ENCODE assay signal across 9 cellular contexts in genomic region chr10:76086571-76087260, GRCh38.
DNase-seq lines count a peak whose midpoint lies in the region; ATAC-seq lines count a peak whose summit lies in the region.
"Had no signal": no experiment of that assay in that cellular context is flagged by ENCODE, and none has a peak within 500 bp of the region (broad histone marks: within the 10 kb centered on the region; RNA-seq: fewer than 3 reads in every experiment).

No MANE protein-coding gene starts in this region.

- ATAC-seq in HG03432 (IDR thresholded peaks at IDR 0.05; ENCODE audit: unreplicated experiment) (peak; percentile 80), GM19467 (IDR thresholded peaks at IDR 0.05; ENCODE audit: unreplicated experiment) (no peak), HG03521 (IDR thresholded peaks at IDR 0.05; ENCODE audit: unreplicated experiment) (no peak)

- peak overlapping the region; percentile 4 for H3K4me3 ChIP-seq in skeletal muscle satellite cell (ENCODE audit: low read length)
- H3K4me3 ChIP-seq: BLaER1 had no signal

- no peaks in the 10 kb centered on the region for H3K9me3 ChIP-seq in skeletal muscle satellite cell (replicated peaks; ENCODE audit: low read length)
- H3K9me3 ChIP-seq: BLaER1 had no signal

- no peaks in the 10 kb centered on the region for H3K36me3 ChIP-seq in skeletal muscle satellite cell (ENCODE audit: insufficient read depth, low read length)
- H3K36me3 ChIP-seq: BLaER1 had no signal

- peak; percentile 54 for DNase-seq in NCI-H1436 (lab: John Stamatoyannopoulos, UW)
- DNase-seq in NCI-H1436 treated with DMSO at 0.1 percent for 48 hours (lab: John Stamatoyannopoulos, UW): no peak
- peak; percentile 23 for DNase-seq in RKO (ENCODE audit: low spot score)
- DNase-seq in glomerular visceral epithelial cell (ENCODE audit: extremely low spot score): peak; percentile 86

- H3K4me2 ChIP-seq in skeletal muscle satellite cell (ENCODE audit: low read length): peak overlapping the region; percentile 66
- H3K4me2 ChIP-seq: BLaER1 had no signal

- peaks cover 34% of the 10 kb centered on the region for H3K4me1 ChIP-seq in skeletal muscle satellite cell (ENCODE audit: control insufficient read depth, insufficient read depth, low read length)
- H3K4me1 ChIP-seq: BLaER1 had no signal

- H3K27me3 ChIP-seq in skeletal muscle satellite cell (ENCODE audit: control insufficient read depth, insufficient read depth, low read length): no peaks in the 10 kb centered on the region
- H3K27me3 ChIP-seq: BLaER1 had no signal

- peak overlapping the region; percentile 33 for H3K9ac ChIP-seq in skeletal muscle satellite cell (ENCODE audit: low read depth, low read length)
- H3K9ac ChIP-seq: BLaER1 had no signal
